ENCODE assay signal across 1 cellular context in genomic region chr3:128648402-128648801, GRCh38.
TF ChIP-seq lines count a peak whose summit lies in the region.

No MANE protein-coding gene starts in this region.

TF ChIP-seq in GM12878, 131 proteins besides CTCF, POLR2A, EP300 and RAD21:
- TF ChIP-seq ZBTB40 (IDR thresholded peaks at IDR 0.05; ENCODE audit: borderline replicate concordance), result no peak
- no peak for TF ChIP-seq HCFC1 (IDR thresholded peaks at IDR 0.05; ENCODE audit: low read length)
- no peak for TF ChIP-seq CREB1 (IDR thresholded peaks at IDR 0.05; ENCODE audit: low read depth)
- no peak for TF ChIP-seq SIX5 (IDR thresholded peaks at IDR 0.05; ENCODE audit: low read depth, low read length, severe bottlenecking)
- no peak for TF ChIP-seq PAX5 (IDR thresholded peaks at IDR 0.05; ENCODE audit: borderline replicate concordance, low read depth, low read length)
- no peak for TF ChIP-seq DPF2 (IDR thresholded peaks at IDR 0.05)
- TF ChIP-seq CBX5 (IDR thresholded peaks at IDR 0.05; ENCODE audit: low read depth), result no peak
- no peak for TF ChIP-seq NFXL1 (IDR thresholded peaks at IDR 0.05; ENCODE audit: borderline replicate concordance)
- TF ChIP-seq STAT3 (IDR thresholded peaks at IDR 0.05; ENCODE audit: low read depth, low read length), result no peak
- TF ChIP-seq CREM (IDR thresholded peaks at IDR 0.05; ENCODE audit: low read depth), result no peak
- no peak for TF ChIP-seq ZSCAN29 (IDR thresholded peaks at IDR 0.05)
- TF ChIP-seq ASH2L (IDR thresholded peaks at IDR 0.05; ENCODE audit: borderline replicate concordance, low read depth), result no peak
- no peak for TF ChIP-seq MTA2 (IDR thresholded peaks at IDR 0.05; ENCODE audit: low read depth)
TF ChIP-seq in GM12878: peak in this region for 0.
